In genomic region chr10:124458473-124458872, GRCh38 we compare ENCODE assay signal across 35 cellular contexts. TPM values are rescaled to one million over a fixed set of nuclear protein-coding genes. Genes with fewer than 3 reads are reported as not detected.
"Had no signal": no experiment of that assay in that cellular context is flagged by ENCODE, and none has a peak within 500 bp of the region (broad histone marks: within the 10 kb centered on the region; RNA-seq: fewer than 3 reads in every experiment).

No MANE protein-coding gene starts in this region.

- H3K36me3 Mint-ChIP-seq: activated CD4-positive, alpha-beta memory T cell treated with anti-CD3 and anti-CD28 coated beads for 36 hours had no signal

- H3K9me3 ChIP-seq: adrenal gland, body of pancreas, MG63 had no signal

- H3K27me3 ChIP-seq: adrenal gland had no signal

- DNase-seq: activated B cell treated with CpG ODN at 0.5 μM for 24 hours; activated CD4-positive, alpha-beta memory T cell treated with anti-CD3 and anti-CD28 coated beads for 36 hours; activated CD4-positive, alpha-beta T cell treated with anti-CD3 and anti-CD28 coated beads for 4 hours; activated CD4-positive, alpha-beta T cell treated with anti-CD3 and anti-CD28 coated beads, Interleukin-2, amount 50 U/mL, for 1 hour; activated CD4-positive, CD25-positive, alpha-beta regulatory T cell treated with anti-CD3 and anti-CD28 coated beads, Interleukin-2, amount 50 U/mL, for 72 hours; activated CD8-positive, alpha-beta memory T cell treated with anti-CD3 and anti-CD28 coated beads, Interleukin-2, amount 50 U/mL, for 4 hours; activated gamma-delta T cell treated with Interleukin-2 at 50 U/mL for 16 hours; activated naive CD4-positive, alpha-beta T cell treated with anti-CD3 and anti-CD28 coated beads for 36 hours; activated T-cell treated with anti-CD3 and anti-CD28 coated beads for 4 hours; activated T-cell treated with anti-CD3 and anti-CD28 coated beads, Interleukin-2, amount 50 U/mL, for 4 hours; adrenal gland; body of pancreas; caudate nucleus; cerebellar nuclear complex; Karpas-422; MG63; NCI-H1048; NCI-H1105 treated with DMSO at 0.1 percent for 48 hours; NCI-H1436 treated with DMSO at 0.1 percent for 48 hours; NCI-H1694 treated with DMSO at 0.1 percent for 48 hours; NCI-H2029; NCI-H345; NCI-H510A; NCI-H526; NCI-H748 treated with DMSO at 0.1 percent for 48 hours; Right ventricle myocardium superior; SW 1271; T-helper 1 cell; T-helper 2 cell; T-helper 9 cell had no signal

- H3K27ac Mint-ChIP-seq: activated B cell treated with CpG ODN at 0.5 μM for 24 hours; activated CD4-positive, alpha-beta memory T cell treated with anti-CD3 and anti-CD28 coated beads for 36 hours; activated naive CD4-positive, alpha-beta T cell treated with anti-CD3 and anti-CD28 coated beads for 36 hours; activated naive CD4-positive, alpha-beta T cell treated with anti-CD3 and anti-CD28 coated beads, Interleukin-2, amount 50 U/mL, for 72 hours; activated T-helper 1 cell treated with anti-CD3 and anti-CD28 coated beads, Interleukin-12 subunit alpha, Interleukin-12 subunit beta, Interleukin-2, Interleukin-4 antibody, amounts not matched to agents 30 ng/mL and 10 ng/mL and 1 ng/mL, durations not matched to agents 14 hours and 24 hours and 36 hours had no signal

- H3K4me3 ChIP-seq: adrenal gland, body of pancreas, MG63 had no signal

- ATAC-seq: activated naive CD4-positive, alpha-beta T cell treated with anti-CD3 and anti-CD28 coated beads, Interleukin-2, amount 50 U/mL, for 72 hours; activated T-cell treated with anti-CD3 and anti-CD28 coated beads, Interleukin-2, amount 50 U/mL, for 4 hours; body of pancreas had no signal

- H3K27ac ChIP-seq: adrenal gland, body of pancreas, VCaP had no signal

- H3K36me3 ChIP-seq: adrenal gland, MG63 had no signal

- H3K4me3 Mint-ChIP-seq: activated B cell treated with CpG ODN at 0.5 μM for 24 hours; activated CD4-positive, alpha-beta memory T cell treated with anti-CD3 and anti-CD28 coated beads for 36 hours; activated naive CD4-positive, alpha-beta T cell treated with anti-CD3 and anti-CD28 coated beads for 36 hours; activated T-cell treated with anti-CD3 and anti-CD28 coated beads, Interleukin-2, amount 50 U/mL, for 4 hours; activated T-helper 1 cell treated with anti-CD3 and anti-CD28 coated beads, Interleukin-12 subunit alpha, Interleukin-12 subunit beta, Interleukin-2, Interleukin-4 antibody, amounts not matched to agents 30 ng/mL and 10 ng/mL and 1 ng/mL, durations not matched to agents 14 hours and 24 hours and 36 hours had no signal

- H3K9me3 Mint-ChIP-seq: activated B cell treated with CpG ODN at 0.5 μM for 24 hours; activated CD4-positive, alpha-beta memory T cell treated with anti-CD3 and anti-CD28 coated beads for 36 hours; activated naive CD4-positive, alpha-beta T cell treated with anti-CD3 and anti-CD28 coated beads for 36 hours; activated T-cell treated with anti-CD3 and anti-CD28 coated beads, Interleukin-2, amount 50 U/mL, for 4 hours; activated T-helper 1 cell treated with anti-CD3 and anti-CD28 coated beads, Interleukin-12 subunit alpha, Interleukin-12 subunit beta, Interleukin-2, Interleukin-4 antibody, amounts not matched to agents 30 ng/mL and 10 ng/mL and 1 ng/mL, durations not matched to agents 14 hours and 24 hours and 36 hours had no signal

RNA-seq across cellular contexts. Expression of gene NKX1-2, which starts 8.6 kb away (rescaled TPM):
- total RNA-seq: activated B cell treated with CpG ODN at 0.5 μM for 24 hours; activated CD4-positive, alpha-beta memory T cell treated with anti-CD3 and anti-CD28 coated beads for 36 hours; activated naive CD4-positive, alpha-beta T cell treated with anti-CD3 and anti-CD28 coated beads for 36 hours; activated naive CD4-positive, alpha-beta T cell treated with anti-CD3 and anti-CD28 coated beads, Interleukin-2, amount 50 U/mL, for 72 hours; activated T-cell treated with anti-CD3 and anti-CD28 coated beads, Interleukin-2, amount 50 U/mL, for 4 hours; activated T-helper 1 cell treated with anti-CD3 and anti-CD28 coated beads, Interleukin-12 subunit alpha, Interleukin-12 subunit beta, Interleukin-2, Interleukin-4 antibody, amounts not matched to agents 30 ng/mL and 10 ng/mL and 1 ng/mL, durations not matched to agents 14 hours and 24 hours and 36 hours; adrenal gland; astrocyte; body of pancreas; OCI-LY7; Right ventricle myocardium superior had no signal
- polyA plus RNA-seq: adrenal gland had no signal
